12 cellular contexts compared by ENCODE assay signal in genomic region chr17:60586288-60586974, GRCh38. TPM values are rescaled to one million over a fixed set of nuclear protein-coding genes. Genes with fewer than 3 reads are reported as not detected.
DNase-seq lines count a peak whose midpoint lies in the region; ATAC-seq and TF ChIP-seq lines count a peak whose summit lies in the region.
"Had no signal": no experiment of that assay in that cellular context is flagged by ENCODE, and none has a peak within 500 bp of the region (broad histone marks: within the 10 kb centered on the region; RNA-seq: fewer than 3 reads in every experiment).

No MANE protein-coding gene starts in this region.

- no peak for ATAC-seq in GM19328 (IDR thresholded peaks at IDR 0.05; ENCODE audit: unreplicated experiment)
- ATAC-seq in GM19351 (IDR thresholded peaks at IDR 0.05; ENCODE audit: unreplicated experiment), result no peak
- ATAC-seq: Right ventricle myocardium inferior had no signal

- H3K36me3 ChIP-seq in BE2C (no peaks in the 10 kb centered on the region), SK-N-SH (replicated peaks in 1 of 2; ENCODE audit: control insufficient read depth in 1 of 2, insufficient read depth in 2 of 2, low read length in 1 of 2) (no peaks in the 10 kb centered on the region)
- no peaks in the 10 kb centered on the region for H3K36me3 ChIP-seq in CD4-positive, alpha-beta memory T cell (ENCODE audit: insufficient read depth, low read length)
- H3K36me3 ChIP-seq: HAP-1 had no signal

- H3K4me3 Mint-ChIP-seq in activated T-cell treated with anti-CD3 and anti-CD28 coated beads, Interleukin-2, amount 50 U/mL, for 24 hours, result no peak overlapping the region
- no peak overlapping the region for H3K4me3 Mint-ChIP-seq in CD4-positive, alpha-beta memory T cell

- H3K27ac ChIP-seq in SK-N-SH (ENCODE audit: low read depth in 2 of 2, low read length in 1 of 2), result no peak overlapping the region
- H3K27ac ChIP-seq in CD4-positive, alpha-beta memory T cell (ENCODE audit: low read depth, low read length), result no peak overlapping the region

- POLR2A ChIA-PET in SK-N-SH (lab: Yijun Ruan, JAX), result no interaction called here
- POLR2A ChIA-PET in CD4-positive, alpha-beta memory T cell (lab: Charles Lee; ENCODE audit: partially characterized antibody), result no interaction called here

- H3K79me2 ChIP-seq in SK-N-SH (ENCODE audit: insufficient read depth), result no peaks in the 10 kb centered on the region

- in situ Hi-C loops in GM13976 (cut with MboI; ENCODE audit: low sequenced_read_pairs, unreplicated experiment), result no loop called here

- no peaks in the 10 kb centered on the region for H3K9me3 Mint-ChIP-seq in activated T-cell treated with anti-CD3 and anti-CD28 coated beads, Interleukin-2, amount 50 U/mL, for 24 hours
- H3K9me3 Mint-ChIP-seq in CD4-positive, alpha-beta memory T cell, result no peaks in the 10 kb centered on the region

- H3K9me2 ChIP-seq in SK-N-SH, result no peaks in the 10 kb centered on the region

- TF ChIP-seq CTCF in BE2C (IDR thresholded peaks at IDR 0.05; ENCODE audit: low read depth, low read length) (peak; percentile 47), GM13976 (IDR thresholded peaks at IDR 0.05; ENCODE audit: borderline replicate concordance, control extremely low read depth, extremely low read depth, insufficient read depth, missing control alignments) (peak; percentile 27), SK-N-SH (IDR thresholded peaks at IDR 0.05) (peak; percentile 50)

- no peak overlapping the region for H3K9ac ChIP-seq in SK-N-SH

- no peaks in the 10 kb centered on the region for H4K20me1 ChIP-seq in SK-N-SH (ENCODE audit: insufficient read depth)

- no peaks in the 10 kb centered on the region for H3F3A ChIP-seq in SK-N-SH (replicated peaks; ENCODE audit: insufficient read depth)

- H3K4me1 Mint-ChIP-seq in activated T-cell treated with anti-CD3 and anti-CD28 coated beads, Interleukin-2, amount 50 U/mL, for 24 hours (ENCODE audit: low read depth), result no peaks in the 10 kb centered on the region
- no peaks in the 10 kb centered on the region for H3K4me1 Mint-ChIP-seq in CD4-positive, alpha-beta memory T cell

- H3K27ac Mint-ChIP-seq in activated T-cell treated with anti-CD3 and anti-CD28 coated beads, Interleukin-2, amount 50 U/mL, for 24 hours, result no peak overlapping the region
- H3K27ac Mint-ChIP-seq in CD4-positive, alpha-beta memory T cell, result no peak overlapping the region

- no peak overlapping the region for H3K4me2 ChIP-seq in SK-N-SH

- no peaks in the 10 kb centered on the region for H3K27me3 ChIP-seq in BE2C
- H3K27me3 ChIP-seq in SK-N-SH (ENCODE audit: insufficient read depth), result no peaks in the 10 kb centered on the region
- H3K27me3 ChIP-seq in CD4-positive, alpha-beta memory T cell (ENCODE audit: insufficient read depth, low read length), result no peaks in the 10 kb centered on the region

- H3K9me3 ChIP-seq in BE2C (no peaks in the 10 kb centered on the region), SK-N-SH (no peaks in the 10 kb centered on the region)
- H3K9me3 ChIP-seq in CD4-positive, alpha-beta memory T cell (ENCODE audit: control insufficient read depth in 1 of 2, low read length in 2 of 2), result no peaks in the 10 kb centered on the region
- H3K9me3 ChIP-seq: HAP-1 had no signal

- no peaks in the 10 kb centered on the region for H3K36me3 Mint-ChIP-seq in activated T-cell treated with anti-CD3 and anti-CD28 coated beads, Interleukin-2, amount 50 U/mL, for 24 hours (ENCODE audit: low read depth)
- no peaks in the 10 kb centered on the region for H3K36me3 Mint-ChIP-seq in CD4-positive, alpha-beta memory T cell

- no peak for TF ChIP-seq EP300 in SK-N-SH (IDR thresholded peaks at IDR 0.05; ENCODE audit: borderline replicate concordance in 1 of 2, low read depth in 1 of 2, low read length in 1 of 2)

- no peak overlapping the region for H3K4me3 ChIP-seq in BE2C (ENCODE audit: low read depth, low read length)
- no peak overlapping the region for H3K4me3 ChIP-seq in SK-N-SH (ENCODE audit: low read depth in 2 of 2, low read length in 1 of 2)
- no peak overlapping the region for H3K4me3 ChIP-seq in CD4-positive, alpha-beta memory T cell (ENCODE audit: low read length in 2 of 2)
- H3K4me3 ChIP-seq: HAP-1 had no signal

- DNase-seq in BE2C (no peak), GM13976 (ENCODE audit: low spot score) (no peak), SK-N-SH (no peak), islet precursor cell (peak; percentile 70)
- DNase-seq in activated T-cell treated with anti-CD3 and anti-CD28 coated beads, Interleukin-2, amount 50 U/mL, for 24 hours, result no peak
- no peak for DNase-seq in CD4-positive, alpha-beta memory T cell
- DNase-seq: cortex of kidney, left cardiac atrium had no signal

- peak; percentile 56 for TF ChIP-seq RAD21 in SK-N-SH (IDR thresholded peaks at IDR 0.05; ENCODE audit: low read length)

- H3K27me3 Mint-ChIP-seq in activated T-cell treated with anti-CD3 and anti-CD28 coated beads, Interleukin-2, amount 50 U/mL, for 24 hours, result peaks cover 9% of the 10 kb centered on the region
- H3K27me3 Mint-ChIP-seq in CD4-positive, alpha-beta memory T cell, result peaks cover under 1 to 2% of the 10 kb centered on the region in 2 donors

- no peak overlapping the region for H2AFZ ChIP-seq in SK-N-SH (ENCODE audit: low read depth)

- CTCF ChIA-PET in SK-N-SH (lab: Yijun Ruan, JAX), result interaction anchor here (1.0 to 2.4 kb wide), 3 partner anchors 10 to 16 kb away, joined by 4 to 6 read pairs (median 4); no protein-coding TSS in a partner anchor
- CTCF ChIA-PET in CD4-positive, alpha-beta memory T cell (lab: Charles Lee; ENCODE audit: partially characterized antibody), result interaction anchor here (1.0 kb wide), 1 partner anchor 53 kb away, joined by 3 read pairs; no protein-coding TSS in a partner anchor

- intact Hi-C loops in CD4-positive, alpha-beta memory T cell (cut with micrococcal nuclease), result no loop called here

- WGBS in SK-N-SH (ENCODE audit: low lambda C conversion rate), result 65% methylated on average over 3 of the region's 3 CpGs

- no peaks in the 10 kb centered on the region; the same call in 1 of the 2 replicates for H3K4me1 ChIP-seq in BE2C
- no peaks in the 10 kb centered on the region for H3K4me1 ChIP-seq in SK-N-SH (ENCODE audit: control insufficient read depth in 1 of 2, insufficient read depth in 2 of 2, low read depth in 1 of 2, low read length in 1 of 2)
- H3K4me1 ChIP-seq in CD4-positive, alpha-beta memory T cell (ENCODE audit: insufficient read depth, low read length), result no peaks in the 10 kb centered on the region
- H3K4me1 ChIP-seq: HAP-1 had no signal

TF ChIP-seq in SK-N-SH, 30 proteins besides CTCF, POLR2A, EP300 and RAD21 (continues in another document):
- TF ChIP-seq POLR2AphosphoS5 (IDR thresholded peaks at IDR 0.05; ENCODE audit: low read depth, low read length) (no peak), FOSL2 (IDR thresholded peaks at IDR 0.05; ENCODE audit: borderline replicate concordance, low read depth) (no peak), FOXM1 (IDR thresholded peaks at IDR 0.05; ENCODE audit: low read depth) (no peak), RCOR1 (IDR thresholded peaks at IDR 0.05; ENCODE audit: low read length) (no peak), MAX (IDR thresholded peaks at IDR 0.05; ENCODE audit: low read depth) (no peak), USF1 (IDR thresholded peaks at IDR 0.05; ENCODE audit: borderline replicate concordance, low read depth) (no peak), NFIC (IDR thresholded peaks at IDR 0.05; ENCODE audit: borderline replicate concordance) (no peak), PBX3 (IDR thresholded peaks at IDR 0.05) (no peak), IRF3 (IDR thresholded peaks at IDR 0.05; ENCODE audit: low read depth, low read length) (no peak)

RNA-seq across cellular contexts. Expression of gene PPM1D, which starts 13.6 kb away (rescaled TPM):
- polyA plus RNA-seq in BE2C (2012; ENCODE audit: insufficient read depth, insufficient read length, low read depth), result 9.6 TPM
- polyA plus RNA-seq in SK-N-SH (2012; rRNA removed), result 8.4 and 8.8 TPM in 2 replicates
- polyA plus RNA-seq in SK-N-SH (2012; cell fraction: cytosol; rRNA removed), result 11.1 TPM in 2 replicates
- 7.6 and 11.9 TPM in 2 replicates for polyA plus RNA-seq in SK-N-SH (2012; cell fraction: nucleus; rRNA removed)
- total RNA-seq in CD4-positive, alpha-beta memory T cell, result 10 to 100 TPM; 18.9 to 19.4 TPM
- 10 to 100 TPM in 1 of 2 donors, 1 to 10 TPM in 1; 7.0 to 10.1 TPM for polyA plus RNA-seq in CD4-positive, alpha-beta memory T cell
